11 cellular contexts compared by ENCODE assay signal in genomic region chr7:74176555-74176954, GRCh38. TPM values are rescaled to one million over a fixed set of nuclear protein-coding genes. Genes with fewer than 3 reads are reported as not detected.
DNase-seq lines count a peak whose midpoint lies in the region; ATAC-seq and TF ChIP-seq lines count a peak whose summit lies in the region.
"Had no signal": no experiment of that assay in that cellular context is flagged by ENCODE, and none has a peak within 500 bp of the region (broad histone marks: within the 10 kb centered on the region; RNA-seq: fewer than 3 reads in every experiment).

No MANE protein-coding gene starts in this region.

- H3K4me3 ChIP-seq in foreskin fibroblast (ENCODE audit: low read depth in 1 of 2, low read length in 2 of 2), result peak overlapping the region; percentile 68 to 97
- H3K4me3 ChIP-seq in Caco-2 (ENCODE audit: low read depth, low read length), result no peak overlapping the region
- H3K4me3 ChIP-seq: mucosa of descending colon had no signal

- peaks cover 23% of the 10 kb centered on the region for H3K4me1 ChIP-seq in Caco-2

- H3K4me3 Mint-ChIP-seq in activated T-cell treated with anti-CD3 and anti-CD28 coated beads, Interleukin-2, amount 50 U/mL, for 4 hours, result peak overlapping the region; percentile 92
- peak overlapping the region; percentile 81 for H3K4me3 Mint-ChIP-seq in activated CD8-positive, alpha-beta T cell treated with anti-CD3 and anti-CD28 coated beads for 36 hours
- peak overlapping the region; percentile 82 to 91 for H3K4me3 Mint-ChIP-seq in stimulated activated naive CD8-positive, alpha-beta T cell treated with anti-CD3 and anti-CD28 coated beads, Interleukin-15, amount 100 ng/mL, for 72 hours
- H3K4me3 Mint-ChIP-seq in Caco-2 (ENCODE audit: unreplicated experiment), result no peak overlapping the region

- CTCF ChIA-PET in activated CD8-positive, alpha-beta T cell treated with anti-CD3 and anti-CD28 coated beads for 36 hours (lab: Charles Lee), result interaction anchor here (1.2 to 2.7 kb wide), 3 partner anchors 30 to 224 kb away, joined by 4 to 13 read pairs (median 12); no protein-coding TSS in a partner anchor
- CTCF ChIA-PET in Caco-2 (lab: Charles Lee), result no interaction called here

- no peaks in the 10 kb centered on the region for H3K27me3 ChIP-seq in Caco-2 (replicated peaks; ENCODE audit: control insufficient read depth, insufficient read depth, low read length)

- no peaks in the 10 kb centered on the region for H3K9me3 Mint-ChIP-seq in activated T-cell treated with anti-CD3 and anti-CD28 coated beads, Interleukin-2, amount 50 U/mL, for 4 hours
- no peaks in the 10 kb centered on the region for H3K9me3 Mint-ChIP-seq in activated CD8-positive, alpha-beta T cell treated with anti-CD3 and anti-CD28 coated beads for 36 hours
- H3K9me3 Mint-ChIP-seq in stimulated activated naive CD8-positive, alpha-beta T cell treated with anti-CD3 and anti-CD28 coated beads, Interleukin-15, amount 100 ng/mL, for 72 hours, result no peaks in the 10 kb centered on the region
- H3K9me3 Mint-ChIP-seq in Caco-2 (ENCODE audit: unreplicated experiment), result no peaks in the 10 kb centered on the region

- H3K36me3 Mint-ChIP-seq in activated T-cell treated with anti-CD3 and anti-CD28 coated beads, Interleukin-2, amount 50 U/mL, for 4 hours (ENCODE audit: insufficient read depth), result peaks cover 19% of the 10 kb centered on the region
- H3K36me3 Mint-ChIP-seq in activated CD8-positive, alpha-beta T cell treated with anti-CD3 and anti-CD28 coated beads for 36 hours (ENCODE audit: low read depth), result peaks cover 50% of the 10 kb centered on the region
- H3K36me3 Mint-ChIP-seq in Caco-2 (ENCODE audit: insufficient read depth, unreplicated experiment), result peaks cover 75% of the 10 kb centered on the region

- intact Hi-C loops in activated CD8-positive, alpha-beta T cell treated with anti-CD3 and anti-CD28 coated beads for 36 hours (cut with micrococcal nuclease), result loop anchor here (5.0 kb wide), 1 partner anchor 84 kb away; no protein-coding TSS in a partner anchor
- intact Hi-C loops in Caco-2 (cut with micrococcal nuclease; ENCODE audit: unreplicated experiment), result no loop called here

- POLR2A ChIA-PET in activated CD8-positive, alpha-beta T cell treated with anti-CD3 and anti-CD28 coated beads for 36 hours (lab: Charles Lee), result interaction anchor here (1.0 to 1.6 kb wide), 2 partner anchors 18 to 93 kb away, joined by 4 read pairs; partner anchors contain the start of gene LIMK1
- POLR2A ChIA-PET in Caco-2 (lab: Charles Lee), result no interaction called here

- TF ChIP-seq CTCF in activated CD8-positive, alpha-beta T cell treated with anti-CD3 and anti-CD28 coated beads for 36 hours (IDR thresholded peaks at IDR 0.05), result no peak
- TF ChIP-seq CTCF in foreskin fibroblast (IDR thresholded peaks at IDR 0.05; ENCODE audit: low read depth, low read length) (no peak), Caco-2 (IDR thresholded peaks at IDR 0.05; ENCODE audit: insufficient read depth in 1 of 2, low read depth in 1 of 2, low read length in 1 of 2, severe bottlenecking in 1 of 2, unreplicated experiment in 1 of 2) (no peak)

- ATAC-seq in activated T-cell treated with anti-CD3 and anti-CD28 coated beads, Interleukin-2, amount 50 U/mL, for 4 hours, result no peak
- no peak for ATAC-seq in activated CD8-positive, alpha-beta T cell treated with anti-CD3 and anti-CD28 coated beads for 36 hours
- ATAC-seq in stimulated activated naive CD8-positive, alpha-beta T cell treated with anti-CD3 and anti-CD28 coated beads, Interleukin-15, amount 100 ng/mL, for 72 hours, result no peak
- ATAC-seq in GM21723 (IDR thresholded peaks at IDR 0.05; ENCODE audit: unreplicated experiment), result no peak
- ATAC-seq: mucosa of descending colon had no signal

- H3K36me3 ChIP-seq in Caco-2 (ENCODE audit: control insufficient read depth, insufficient read depth, low read length), result peaks cover 2% of the 10 kb centered on the region; the same call in 1 of the 2 replicates

- peak overlapping the region; percentile 94 for H3K27ac Mint-ChIP-seq in activated CD8-positive, alpha-beta T cell treated with anti-CD3 and anti-CD28 coated beads for 36 hours
- peak overlapping the region; percentile 78 to 94 for H3K27ac Mint-ChIP-seq in stimulated activated naive CD8-positive, alpha-beta T cell treated with anti-CD3 and anti-CD28 coated beads, Interleukin-15, amount 100 ng/mL, for 72 hours
- no peak overlapping the region for H3K27ac Mint-ChIP-seq in Caco-2 (ENCODE audit: unreplicated experiment)

- H3K9me3 ChIP-seq in Caco-2, result no peaks in the 10 kb centered on the region
- H3K9me3 ChIP-seq: mucosa of descending colon had no signal

- H3K27me3 Mint-ChIP-seq in activated T-cell treated with anti-CD3 and anti-CD28 coated beads, Interleukin-2, amount 50 U/mL, for 4 hours (ENCODE audit: low read depth), result no peaks in the 10 kb centered on the region
- no peaks in the 10 kb centered on the region for H3K27me3 Mint-ChIP-seq in activated CD8-positive, alpha-beta T cell treated with anti-CD3 and anti-CD28 coated beads for 36 hours
- H3K27me3 Mint-ChIP-seq in stimulated activated naive CD8-positive, alpha-beta T cell treated with anti-CD3 and anti-CD28 coated beads, Interleukin-15, amount 100 ng/mL, for 72 hours, result no peaks in the 10 kb centered on the region
- H3K27me3 Mint-ChIP-seq in Caco-2 (ENCODE audit: insufficient read depth, unreplicated experiment), result no peaks in the 10 kb centered on the region

- peaks cover 66% of the 10 kb centered on the region for H3K4me1 Mint-ChIP-seq in activated T-cell treated with anti-CD3 and anti-CD28 coated beads, Interleukin-2, amount 50 U/mL, for 4 hours (ENCODE audit: low read depth)
- peaks cover 49% of the 10 kb centered on the region for H3K4me1 Mint-ChIP-seq in activated CD8-positive, alpha-beta T cell treated with anti-CD3 and anti-CD28 coated beads for 36 hours (ENCODE audit: low read depth)
- peaks cover 64% of the 10 kb centered on the region for H3K4me1 Mint-ChIP-seq in stimulated activated naive CD8-positive, alpha-beta T cell treated with anti-CD3 and anti-CD28 coated beads, Interleukin-15, amount 100 ng/mL, for 72 hours
- peaks cover 31% of the 10 kb centered on the region for H3K4me1 Mint-ChIP-seq in Caco-2 (ENCODE audit: low read depth, unreplicated experiment)

- no TSS peak for BruUV-seq in Caco-2 (replicated peaks; lab: Mats Ljungman, UMichigan)

- DNase-seq in activated T-cell treated with anti-CD3 and anti-CD28 coated beads, Interleukin-2, amount 50 U/mL, for 4 hours, result no peak
- no peak for DNase-seq in activated T-cell treated with anti-CD3 and anti-CD28 coated beads for 4 hours
- DNase-seq in activated CD8-positive, alpha-beta T cell treated with anti-CD3 and anti-CD28 coated beads for 36 hours, result no peak
- DNase-seq in foreskin fibroblast, result no peak
- DNase-seq in stimulated activated naive CD8-positive, alpha-beta T cell treated with anti-CD3 and anti-CD28 coated beads, Interleukin-15, amount 100 ng/mL, for 72 hours, result no peak
- DNase-seq in putamen (ENCODE audit: low spot score), result no peak
- no peak for DNase-seq in Caco-2
- DNase-seq: mucosa of descending colon; NCI-H526; stimulated activated CD4-positive, alpha-beta T cell treated with anti-CD3 and anti-CD28 coated beads, Interleukin-4, amount 100 ng/mL, for 1 hour had no signal

RNA-seq across cellular contexts. Expression of gene EIF4H, which starts 2.4 kb away (rescaled TPM):
- total RNA-seq in activated T-cell treated with anti-CD3 and anti-CD28 coated beads, Interleukin-2, amount 50 U/mL, for 4 hours, result 100 to 1,000 TPM; 427 to 433 (median 433) TPM
- 100 to 1,000 TPM; 461 to 464 TPM for total RNA-seq in activated CD8-positive, alpha-beta T cell treated with anti-CD3 and anti-CD28 coated beads for 36 hours
- 370 TPM in 2 replicates for total RNA-seq in Caco-2 (2022)

RNA-seq across cellular contexts. Expression of gene LAT2, which starts 33.3 kb away (rescaled TPM):
- 10 to 100 TPM in 1 of 3 donors, 1 to 10 TPM in 2; 2.5 to 12.5 (median 5.9) TPM for total RNA-seq in activated T-cell treated with anti-CD3 and anti-CD28 coated beads, Interleukin-2, amount 50 U/mL, for 4 hours
- total RNA-seq in activated CD8-positive, alpha-beta T cell treated with anti-CD3 and anti-CD28 coated beads for 36 hours, result 1 to 10 TPM; 2.4 to 3.2 TPM
- 1.2 and 1.3 TPM in 2 replicates for total RNA-seq in Caco-2 (2022)
